In the genomic region with DNA sequence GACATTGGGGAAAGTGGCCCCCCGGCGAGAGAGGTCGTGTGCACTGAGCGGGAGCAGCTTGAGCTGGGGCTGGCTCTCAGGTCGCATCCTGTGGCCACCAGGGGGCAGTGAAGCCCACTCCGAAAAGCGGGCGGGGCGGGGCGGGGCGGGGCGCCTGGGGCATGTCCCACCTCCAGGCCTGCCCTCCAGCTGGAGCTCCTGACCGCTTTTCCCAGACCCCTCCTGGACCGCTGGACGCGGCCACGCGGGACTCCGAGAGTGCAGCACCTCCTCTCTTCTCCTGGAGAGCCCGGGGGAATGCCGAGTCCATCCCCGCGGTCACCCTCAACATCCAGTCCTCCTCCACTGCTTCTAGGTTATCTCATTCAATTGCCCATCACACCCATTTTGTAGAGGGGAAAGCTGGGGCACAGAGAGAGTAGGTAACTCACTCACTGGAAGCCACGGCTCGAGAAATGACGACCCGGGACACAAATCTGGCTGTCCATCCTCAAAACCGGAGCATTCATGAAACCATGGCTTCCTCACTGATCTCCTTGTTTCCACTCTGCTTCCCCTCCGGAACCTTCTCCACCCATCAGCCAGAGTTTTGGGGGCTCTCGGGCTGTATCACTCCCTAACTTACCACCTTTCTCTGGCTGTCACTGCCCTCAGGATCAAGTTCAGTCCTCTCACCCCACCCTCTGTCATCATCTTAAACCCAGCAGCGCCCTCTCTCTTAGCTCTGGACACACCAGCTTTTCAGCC, we compare ENCODE assay signal across 9 cellular contexts. TPM values are rescaled to one million over a fixed set of nuclear protein-coding genes. Genes with fewer than 3 reads are reported as not detected.
DNase-seq lines count a peak whose midpoint lies in the region; ATAC-seq and TF ChIP-seq lines count a peak whose summit lies in the region.
"Had no signal": no experiment of that assay in that cellular context is flagged by ENCODE, and none has a peak within 500 bp of the region (broad histone marks: within the 10 kb centered on the region; RNA-seq: fewer than 3 reads in every experiment).

No MANE protein-coding gene starts in this region.

- H3K9ac ChIP-seq in muscle layer of colon (ENCODE audit: low read length) = no peak overlapping the region

- no peaks in the 10 kb centered on the region for H3K79me2 ChIP-seq in OCI-LY7 (ENCODE audit: insufficient read depth, low read depth, low read length)

- WGBS in esophagus, 2 donors = 6 to 7% methylated on average over 27 to 31 of the region's 31 CpGs

- intact Hi-C loops in OCI-LY7 (cut with micrococcal nuclease; ENCODE audit: unreplicated experiment) = loop anchor here (1.0 kb wide), 3 partner anchors 23 to 62 kb away; no protein-coding TSS in a partner anchor

- POLR2A ChIA-PET in OCI-LY7 (lab: Charles Lee) = interaction anchor here (0.6 to 4.2 kb wide), 14 partner anchors 13 to 67 kb away, joined by 3 to 79 read pairs (median 5); a partner anchor contains a TSS

- DNase-seq in Ammon's horn (ENCODE audit: low spot score) (peak; percentile 86), HL-60 (ENCODE audit: low read depth in 1 of 2, low spot score in 1 of 2) (peak; percentile 25 to 62), OCI-LY7 (ENCODE audit: low spot score) (peak; percentile 83), activated T-cell treated with anti-CD3 and anti-CD28 coated beads for 48 hours (ENCODE audit: low read depth) (peak; percentile 68)
- peak; percentile 89 for DNase-seq in stimulated activated CD8-positive, alpha-beta memory T cell treated with anti-CD3 and anti-CD28 coated beads, Interleukin-4, amount 100 ng/mL, for 48 hours

- H4K20me1 ChIP-seq in OCI-LY7 (ENCODE audit: insufficient read depth, low read length) = no peaks in the 10 kb centered on the region

- H3K36me3 ChIP-seq in OCI-LY7 (ENCODE audit: insufficient read depth, low read length) (peaks cover 32% of the 10 kb centered on the region; the same call in 1 of the 2 replicates), esophagus (ENCODE audit: control insufficient read depth in 2 of 2, insufficient read depth in 2 of 2, low read length in 1 of 2) (peaks cover 0 to 17% of the 10 kb centered on the region in 2 donors), muscle layer of colon (ENCODE audit: insufficient read depth, low read length) (peaks cover 13% of the 10 kb centered on the region)

- no peaks in the 10 kb centered on the region for H3K9me2 ChIP-seq in OCI-LY7 (ENCODE audit: insufficient read depth, low read length)

- peak; percentile 21 for TF ChIP-seq CTCF in HL-60 (IDR thresholded peaks at IDR 0.05; ENCODE audit: insufficient read depth, low read length)
- peak; percentile 74 for TF ChIP-seq CTCF in OCI-LY7 (conservative IDR thresholded peaks at IDR 0.05; ENCODE audit: low read length)

- H3K27ac ChIP-seq in HL-60 (replicated peaks) = no peak overlapping the region
- peak overlapping the region; percentile 64 for H3K27ac ChIP-seq in OCI-LY7 (ENCODE audit: low read depth, low read length, poor library complexity, severe bottlenecking)
- peak overlapping the region; percentile 11 to 64 for H3K27ac ChIP-seq in esophagus (ENCODE audit: low read depth in 2 of 2, low read length in 1 of 2)
- peak overlapping the region; percentile 67 for H3K27ac ChIP-seq in muscle layer of colon (ENCODE audit: low read depth, low read length)

- H3K4me3 ChIP-seq in HL-60 (replicated peaks; ENCODE audit: insufficient read depth, low read length) = peak overlapping the region; percentile 48
- peak overlapping the region; percentile 53 for H3K4me3 ChIP-seq in OCI-LY7 (ENCODE audit: low read depth, low read length, poor library complexity, severe bottlenecking)
- H3K4me3 ChIP-seq in esophagus (ENCODE audit: low read depth in 1 of 2, low read length in 2 of 2) = peak overlapping the region; percentile 28 to 39
- peak overlapping the region; percentile 26 to 68 for H3K4me3 ChIP-seq in muscle layer of colon (ENCODE audit: low read depth in 1 of 2, low read length in 2 of 2)

- H3K27me3 ChIP-seq in HL-60 (ENCODE audit: insufficient read depth, poor library complexity, severe bottlenecking) (no peaks in the 10 kb centered on the region), esophagus (ENCODE audit: control insufficient read depth in 1 of 2, insufficient read depth in 2 of 2, low read length in 2 of 2) (no peaks in the 10 kb centered on the region), muscle layer of colon (ENCODE audit: control insufficient read depth in 1 of 2, insufficient read depth in 2 of 2, low read length in 2 of 2) (no peaks in the 10 kb centered on the region)

- CTCF ChIA-PET in OCI-LY7 (lab: Charles Lee; ENCODE audit: unreplicated experiment) = interaction anchor here (0.5 to 2.0 kb wide), 18 partner anchors 12 to 61 kb away, joined by 3 to 66 read pairs (median 6); a partner anchor contains a TSS

- ATAC-seq in GM19328 (IDR thresholded peaks at IDR 0.05; ENCODE audit: unreplicated experiment) = peak; percentile 61

- H3K4me2 ChIP-seq in OCI-LY7 (ENCODE audit: low read length) = peak overlapping the region; percentile 81

- peak overlapping the region; percentile 58; the same call in 1 of the 2 replicates for H2AFZ ChIP-seq in OCI-LY7 (ENCODE audit: low read length)

- H3K9me3 ChIP-seq in OCI-LY7 (ENCODE audit: low read length) (no peaks in the 10 kb centered on the region), esophagus (ENCODE audit: control insufficient read depth in 2 of 2, insufficient read depth in 1 of 2, low read depth in 1 of 2, low read length in 1 of 2) (no peaks in the 10 kb centered on the region), muscle layer of colon (ENCODE audit: low read length) (no peaks in the 10 kb centered on the region)

- H3K4me1 ChIP-seq in OCI-LY7 (ENCODE audit: insufficient read depth, low read length, poor library complexity, severe bottlenecking) (peaks cover 37% of the 10 kb centered on the region), esophagus (ENCODE audit: control insufficient read depth in 2 of 2, insufficient read depth in 2 of 2, low read length in 1 of 2) (peaks cover 3 to 13% of the 10 kb centered on the region in 2 donors), muscle layer of colon (ENCODE audit: insufficient read depth, low read length) (peaks cover 35% of the 10 kb centered on the region)

- no TSS peak for BruUV-seq in OCI-LY7 (replicated peaks; lab: Mats Ljungman, UMichigan)

RNA-seq across cellular contexts. Expression of a gene that starts 24.1 kb away (rescaled TPM):
- not detected in 2 replicates for total RNA-seq in OCI-LY7 (2014; rRNA removed; shearing (Covaris generic))
- not detected in 2 replicates for total RNA-seq in OCI-LY7 (2022)
- polyA plus RNA-seq in esophagus = 1 to 10 TPM; 2.6 to 3.8 TPM
- total RNA-seq: T-helper 1 cell treated with Interleukin-12 subunit alpha and Interleukin-12 subunit beta and Interleukin-4 antibody, amounts not matched to agents 30 ng/mL and 1 ng/mL, for 36 hours had no signal

RNA-seq across cellular contexts. Expression of a gene that starts 56.7 kb away (rescaled TPM):
- total RNA-seq in OCI-LY7 (2014; rRNA removed; shearing (Covaris generic)) = 3.3 and 4.7 TPM in 2 replicates
- total RNA-seq in OCI-LY7 (2022) = 2.0 and 3.6 TPM in 2 replicates
- 100 to 1,000 TPM; 158 to 489 TPM for polyA plus RNA-seq in esophagus
